ENCODE assay signal across 8 cellular contexts in the genomic region with DNA sequence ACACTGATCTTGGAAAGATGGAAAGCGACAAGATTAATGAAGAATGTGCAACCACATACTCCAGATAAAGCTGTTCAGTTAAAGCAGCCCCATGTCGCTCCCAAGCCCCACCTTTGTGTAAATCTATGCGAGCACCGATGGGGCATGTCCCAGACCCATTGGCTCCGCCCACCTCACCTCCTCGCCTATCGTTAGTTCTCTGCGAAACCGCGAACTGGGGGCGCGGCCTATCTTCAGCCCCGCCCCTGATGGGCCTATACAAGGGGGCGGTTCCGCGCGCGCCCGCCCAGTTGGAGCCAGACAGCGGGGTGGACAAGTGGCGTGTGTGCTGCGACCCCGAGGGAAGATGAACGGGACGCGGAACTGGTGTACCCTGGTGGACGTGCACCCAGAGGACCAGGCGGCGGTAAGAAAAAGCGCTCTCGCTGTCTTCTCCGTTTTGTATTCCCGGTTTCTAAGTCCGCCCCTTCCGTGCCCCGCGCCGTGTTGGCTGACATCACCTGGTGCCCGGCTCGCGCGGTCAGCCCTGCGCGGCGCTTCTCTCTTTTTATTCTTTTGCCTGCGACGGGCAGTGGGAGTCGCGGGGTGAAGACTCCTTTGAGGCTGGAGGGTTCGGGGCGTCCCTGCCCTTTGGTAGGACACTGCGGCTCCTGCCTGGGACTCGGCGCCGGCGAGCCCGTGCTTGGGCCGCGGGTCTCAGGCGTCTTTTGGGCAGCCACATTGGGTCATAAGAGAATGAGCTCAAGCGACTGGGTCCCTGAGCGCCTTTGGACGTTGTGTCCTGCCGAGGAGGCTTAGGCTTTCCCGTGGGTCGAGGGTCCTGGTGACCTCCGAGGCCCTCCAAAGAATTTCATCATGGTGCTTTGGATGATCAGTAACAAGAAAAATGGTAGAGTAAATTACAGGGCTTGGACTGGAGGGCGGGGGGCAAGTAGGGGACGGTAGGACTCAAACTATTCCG. TPM values are rescaled to one million over a fixed set of nuclear protein-coding genes. Genes with fewer than 3 reads are reported as not detected.
DNase-seq lines count a peak whose midpoint lies in the region; ATAC-seq and TF ChIP-seq lines count a peak whose summit lies in the region.

A gene with protein sequence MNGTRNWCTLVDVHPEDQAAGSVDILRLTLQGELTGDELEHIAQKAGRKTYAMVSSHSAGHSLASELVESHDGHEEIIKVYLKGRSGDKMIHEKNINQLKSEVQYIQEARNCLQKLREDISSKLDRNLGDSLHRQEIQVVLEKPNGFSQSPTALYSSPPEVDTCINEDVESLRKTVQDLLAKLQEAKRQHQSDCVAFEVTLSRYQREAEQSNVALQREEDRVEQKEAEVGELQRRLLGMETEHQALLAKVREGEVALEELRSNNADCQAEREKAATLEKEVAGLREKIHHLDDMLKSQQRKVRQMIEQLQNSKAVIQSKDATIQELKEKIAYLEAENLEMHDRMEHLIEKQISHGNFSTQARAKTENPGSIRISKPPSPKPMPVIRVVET (plus strand): TSS at position 289 of the 961 bp plus-strand sequence. CDS start 58 bp downstream, at position 347.

- peaks cover 8% of the 10 kb centered on the region for H3K27me3 Mint-ChIP-seq in activated CD8-positive, alpha-beta T cell treated with anti-CD3 and anti-CD28 coated beads for 36 hours

- peaks cover 12% of the 10 kb centered on the region; the same call in 1 of the 2 replicates for H3K9me3 ChIP-seq in BLaER1
- no peaks in the 10 kb centered on the region for H3K9me3 ChIP-seq in ectodermal cell (ENCODE audit: control insufficient read depth, low read length)

- H3K4me1 Mint-ChIP-seq in activated CD8-positive, alpha-beta T cell treated with anti-CD3 and anti-CD28 coated beads for 36 hours (ENCODE audit: low read depth), result peaks cover 15% of the 10 kb centered on the region

- H3K4me1 ChIP-seq in BLaER1 (peaks cover 20% of the 10 kb centered on the region), ectodermal cell (ENCODE audit: control insufficient read depth, insufficient read depth, low read length) (peaks cover 14% of the 10 kb centered on the region)

- H3K36me3 ChIP-seq in BLaER1, result peaks cover 9% of the 10 kb centered on the region
- no peaks in the 10 kb centered on the region for H3K36me3 ChIP-seq in ectodermal cell (ENCODE audit: control insufficient read depth, insufficient read depth, low read length)

- H3K27ac Mint-ChIP-seq in activated CD8-positive, alpha-beta T cell treated with anti-CD3 and anti-CD28 coated beads for 36 hours, result no peak within 1 kb of the TSS

- CTCF ChIA-PET in activated CD8-positive, alpha-beta T cell treated with anti-CD3 and anti-CD28 coated beads for 36 hours (lab: Charles Lee), result interaction anchor here (1.1 to 2.4 kb wide), 2 partner anchors 54 to 96 kb away, joined by 5 to 10 read pairs; no protein-coding TSS in a partner anchor

- peak within 1 kb of the TSS; percentile 96 for H3K4me2 ChIP-seq in BLaER1

- no peaks in the 10 kb centered on the region for H4K20me1 ChIP-seq in BLaER1

- H3K4me3 ChIP-seq in BLaER1 (peak within 1 kb of the TSS; percentile 70), ectodermal cell (ENCODE audit: insufficient read depth, low read depth, low read length) (peak within 1 kb of the TSS; percentile 68)

- no peaks in the 10 kb centered on the region for H3K9me3 Mint-ChIP-seq in activated CD8-positive, alpha-beta T cell treated with anti-CD3 and anti-CD28 coated beads for 36 hours

- H3K9ac ChIP-seq in BLaER1, result peak within 1 kb of the TSS; percentile 54; the same call in 1 of the 2 replicates

- POLR2A ChIA-PET in activated CD8-positive, alpha-beta T cell treated with anti-CD3 and anti-CD28 coated beads for 36 hours (lab: Charles Lee), result interaction anchor here (0.6 to 1.4 kb wide), 3 partner anchors 9 to 513 kb away, joined by 3 read pairs; no protein-coding TSS in a partner anchor

- no peak for TF ChIP-seq CTCF in activated CD8-positive, alpha-beta T cell treated with anti-CD3 and anti-CD28 coated beads for 36 hours (IDR thresholded peaks at IDR 0.05)

- WGBS in ectodermal cell, 2 experiments, result 1% methylated on average over 70 of the region's 70 CpGs

- no peaks in the 10 kb centered on the region for H3K36me3 Mint-ChIP-seq in activated CD8-positive, alpha-beta T cell treated with anti-CD3 and anti-CD28 coated beads for 36 hours (ENCODE audit: low read depth)

- intact Hi-C loops in activated CD8-positive, alpha-beta T cell treated with anti-CD3 and anti-CD28 coated beads for 36 hours (cut with micrococcal nuclease), result loop anchor here (10.0 kb wide), 1 partner anchor 96 kb away; no protein-coding TSS in a partner anchor

- H3K4me3 Mint-ChIP-seq in activated CD8-positive, alpha-beta T cell treated with anti-CD3 and anti-CD28 coated beads for 36 hours, result peak within 1 kb of the TSS; percentile 73

- peak; percentile 98 for DNase-seq in NCI-H69 (lab: John Stamatoyannopoulos, UW)
- peak; percentile 97 for DNase-seq in activated CD8-positive, alpha-beta T cell treated with anti-CD3 and anti-CD28 coated beads for 36 hours
- peak; percentile 87 to 93 for DNase-seq in lung microvascular endothelial cell (ENCODE audit: low read depth in 2 of 2)
- peak; percentile 85 to 97 (median 89) for DNase-seq in stimulated activated CD4-positive, alpha-beta T cell treated with anti-CD3 and anti-CD28 coated beads, TNF-alpha, amount 100 ng/mL, for 48 hours (ENCODE audit: low read depth in 3 of 3)

- peak; percentile 86 for ATAC-seq in GM19328 (IDR thresholded peaks at IDR 0.05; ENCODE audit: unreplicated experiment)
- peak; percentile 66 for ATAC-seq in HG03469 (IDR thresholded peaks at IDR 0.05; ENCODE audit: unreplicated experiment)
- peak; percentile 100 for ATAC-seq in activated CD8-positive, alpha-beta T cell treated with anti-CD3 and anti-CD28 coated beads for 36 hours

- H3K27me3 ChIP-seq in BLaER1 (peaks cover 31% of the 10 kb centered on the region), ectodermal cell (ENCODE audit: control insufficient read depth, insufficient read depth, low read length, poor library complexity, severe bottlenecking) (no peaks in the 10 kb centered on the region)

- H3K27ac ChIP-seq in BLaER1 (no peak within 1 kb of the TSS), ectodermal cell (ENCODE audit: insufficient read depth, low read depth, low read length, poor library complexity, severe bottlenecking) (no peak within 1 kb of the TSS)

RNA-seq across cellular contexts. Expression of the gene that starts here (rescaled TPM):
- total RNA-seq in activated CD8-positive, alpha-beta T cell treated with anti-CD3 and anti-CD28 coated beads for 36 hours, result 1 to 10 TPM; 1.0 to 1.5 TPM
- 15.7 TPM for polyA plus RNA-seq in ectodermal cell (2013, experiment 1 of 4)
- polyA plus RNA-seq in ectodermal cell (2013, experiment 2 of 4), result 12.1 TPM
- polyA plus RNA-seq in ectodermal cell (2013, experiment 3 of 4), result 9.7 TPM
- 10.0 TPM for polyA plus RNA-seq in ectodermal cell (2013, experiment 4 of 4)
- 2.6 and 4.8 TPM in 2 replicates for total RNA-seq in lung microvascular endothelial cell
